In genomic region chr12:32753605-32754004, GRCh38 we compare ENCODE assay signal across 15 cellular contexts. TPM values are rescaled to one million over a fixed set of nuclear protein-coding genes. Genes with fewer than 3 reads are reported as not detected.
DNase-seq lines count a peak whose midpoint lies in the region; ATAC-seq and TF ChIP-seq lines count a peak whose summit lies in the region.
"Had no signal": no experiment of that assay in that cellular context is flagged by ENCODE, and none has a peak within 500 bp of the region (broad histone marks: within the 10 kb centered on the region; RNA-seq: fewer than 3 reads in every experiment).

No MANE protein-coding gene starts in this region.

- H4K5ac ChIP-seq in mesendoderm (ENCODE audit: low read length), result no peak overlapping the region

- no peaks in the 10 kb centered on the region for H3K9me3 Mint-ChIP-seq in activated naive CD8-positive, alpha-beta T cell treated with anti-CD3 and anti-CD28 coated beads, Interleukin-2, amount 50 U/mL, for 24 hours

- H3K79me1 ChIP-seq in mesendoderm (ENCODE audit: low read length), result peaks cover 10% of the 10 kb centered on the region

- H3K4ac ChIP-seq in mesendoderm (ENCODE audit: low read depth, low read length), result no peak overlapping the region

- no peak for ATAC-seq in activated naive CD8-positive, alpha-beta T cell treated with anti-CD3 and anti-CD28 coated beads, Interleukin-2, amount 50 U/mL, for 24 hours
- ATAC-seq: esophagus mucosa, left ventricle myocardium superior, Right ventricle myocardium inferior had no signal

- no peaks in the 10 kb centered on the region for H3K27me3 ChIP-seq in mesendoderm (ENCODE audit: insufficient read depth, low read length, poor library complexity)
- H3K27me3 ChIP-seq: testis had no signal

- peak overlapping the region; percentile 87 for H3K9ac ChIP-seq in mesendoderm (ENCODE audit: low read length)

- H3K4me1 ChIP-seq in HEK293 (ENCODE audit: control insufficient read depth, insufficient read depth, low read length) (peaks cover 2% of the 10 kb centered on the region; the same call in 1 of the 2 replicates), mesendoderm (ENCODE audit: control insufficient read depth, low read depth, low read length) (peaks cover 4% of the 10 kb centered on the region)

- H3K36me3 Mint-ChIP-seq in activated naive CD8-positive, alpha-beta T cell treated with anti-CD3 and anti-CD28 coated beads, Interleukin-2, amount 50 U/mL, for 24 hours (ENCODE audit: low read depth), result peaks cover 33% of the 10 kb centered on the region

- peak overlapping the region; percentile 74 for H3K27ac Mint-ChIP-seq in activated naive CD8-positive, alpha-beta T cell treated with anti-CD3 and anti-CD28 coated beads, Interleukin-2, amount 50 U/mL, for 24 hours

- no peak overlapping the region for H3K23ac ChIP-seq in mesendoderm (ENCODE audit: low read length)

- POLR2A ChIA-PET in HEK293 (lab: Yijun Ruan, JAX), result no interaction called here

- H3K27me3 Mint-ChIP-seq in activated naive CD8-positive, alpha-beta T cell treated with anti-CD3 and anti-CD28 coated beads, Interleukin-2, amount 50 U/mL, for 24 hours, result no peaks in the 10 kb centered on the region

- H2BK120ac ChIP-seq in mesendoderm (ENCODE audit: low read depth, low read length), result no peak overlapping the region

- H4K8ac ChIP-seq in mesendoderm (ENCODE audit: low read depth, low read length), result no peak overlapping the region

- H3K79me2 ChIP-seq in mesendoderm (ENCODE audit: control insufficient read depth, insufficient read depth, low read length), result peaks cover 16% of the 10 kb centered on the region

- H2BK15ac ChIP-seq in mesendoderm (replicated peaks; ENCODE audit: low read depth), result no peak overlapping the region

- H2BK5ac ChIP-seq in mesendoderm (ENCODE audit: low read length), result no peak overlapping the region

- peak overlapping the region; percentile 92 for H3K4me3 Mint-ChIP-seq in activated naive CD8-positive, alpha-beta T cell treated with anti-CD3 and anti-CD28 coated beads, Interleukin-2, amount 50 U/mL, for 24 hours

- peak overlapping the region; percentile 57 for H3K4me2 ChIP-seq in mesendoderm (ENCODE audit: low read length)

- peaks cover 25% of the 10 kb centered on the region for H3K4me1 Mint-ChIP-seq in activated naive CD8-positive, alpha-beta T cell treated with anti-CD3 and anti-CD28 coated beads, Interleukin-2, amount 50 U/mL, for 24 hours

- CTCF ChIA-PET in HEK293 (lab: Yijun Ruan, JAX), result interaction anchor here (1.4 to 2.1 kb wide), 2 partner anchors 388 to 1065 kb away, joined by 5 to 9 read pairs; no protein-coding TSS in a partner anchor

- H3K27ac ChIP-seq in HEK293 (ENCODE audit: extremely low read depth, low read depth, low read length), result no peak overlapping the region
- H3K27ac ChIP-seq in mesendoderm (ENCODE audit: low read depth, low read length), result no peak overlapping the region

- TF ChIP-seq CTCF in AG10803 (conservative IDR thresholded peaks at IDR 0.05; ENCODE audit: low read length), result no peak
- no peak for TF ChIP-seq CTCF in HEK293 (tag by site-specific recombination; IDR thresholded peaks at IDR 0.05)

- H3K36me3 ChIP-seq in HEK293 (ENCODE audit: control insufficient read depth in 2 of 2, insufficient read depth in 1 of 2, low read length in 2 of 2) (peaks cover 36 to 56% of the 10 kb centered on the region in 2 experiments), mesendoderm (ENCODE audit: control insufficient read depth, insufficient read depth, low read length) (peaks cover 2% of the 10 kb centered on the region)

- H3K56ac ChIP-seq in mesendoderm (ENCODE audit: low read length), result peak overlapping the region; percentile 94

- DNase-seq in AG10803 (ENCODE audit: low read depth), result no peak
- DNase-seq in activated naive CD8-positive, alpha-beta T cell treated with anti-CD3 and anti-CD28 coated beads, Interleukin-2, amount 50 U/mL, for 24 hours, result no peak
- DNase-seq in mesendoderm, result no peak
- DNase-seq in DMS79 (lab: John Stamatoyannopoulos, UW), result no peak
- DNase-seq in GM19238 (ENCODE audit: insufficient read length, low spot score), result no peak
- no peak for DNase-seq in NCI-H2081 treated with DMSO at 0.1 percent for 48 hours (lab: John Stamatoyannopoulos, UW)
- DNase-seq in mesenteric fat pad (ENCODE audit: low spot score), result no peak
- DNase-seq: activated effector memory CD4-positive, alpha-beta T cell treated with Interleukin-2 at 50 U/mL for 16 hours; left ventricle myocardium superior; NCI-H146; stimulated activated CD4-positive, alpha-beta T cell treated with anti-CD3 and anti-CD28 coated beads, Interleukin-15, amount 100 ng/mL, for 24 hours; testis had no signal

- H3K18ac ChIP-seq in mesendoderm (ENCODE audit: low read length), result no peak overlapping the region

- no CpG with 5 or more reads among the region's 4 CpGs for whole genome bisulfite sequencing in mesendoderm (ENCODE audit: extremely low coverage, insufficient coverage, low lambda C conversion rate)

- H2AK5ac ChIP-seq in mesendoderm (ENCODE audit: low read length), result no peak overlapping the region

- H3K4me3 ChIP-seq in AG10803 (ENCODE audit: low read length) (peak overlapping the region; percentile 96), HEK293 (ENCODE audit: low read depth, low read length) (no peak overlapping the region), mesendoderm (ENCODE audit: low read length) (no peak overlapping the region)
- H3K4me3 ChIP-seq: testis had no signal

- no peaks in the 10 kb centered on the region for H3K9me3 ChIP-seq in HEK293 (ENCODE audit: control insufficient read depth, insufficient read depth, low read depth, low read length)
- H3K9me3 ChIP-seq: testis had no signal

TF ChIP-seq in HEK293, 187 proteins besides CTCF, POLR2A, EP300 and RAD21:
- TF ChIP-seq PRDM6 (tag by site-specific recombination; IDR thresholded peaks at IDR 0.05) (peak; percentile 98), MYNN (tag by site-specific recombination; IDR thresholded peaks at IDR 0.05; ENCODE audit: borderline replicate concordance) (no peak), ZBTB20 (tag by site-specific recombination; IDR thresholded peaks at IDR 0.05) (no peak), ATF2 (tag by site-specific recombination; IDR thresholded peaks at IDR 0.05; ENCODE audit: low read depth) (peak; percentile 87), ZNF560 (tag by site-specific recombination; IDR thresholded peaks at IDR 0.05; ENCODE audit: borderline replicate concordance) (no peak), ZNF266 (tag by site-specific recombination; IDR thresholded peaks at IDR 0.05; ENCODE audit: low read depth) (no peak), ZBTB17 (tag by site-specific recombination; IDR thresholded peaks at IDR 0.05) (no peak), ZNF114 (tag by site-specific recombination; IDR thresholded peaks at IDR 0.05) (no peak), ZNF354C (tag by site-specific recombination; IDR thresholded peaks at IDR 0.05; ENCODE audit: borderline replicate concordance, low read depth) (no peak), ZNF398 (tag by site-specific recombination; IDR thresholded peaks at IDR 0.05) (no peak), ZFP69B (tag by site-specific recombination; IDR thresholded peaks at IDR 0.05) (no peak), ZNF629 (tag by site-specific recombination; IDR thresholded peaks at IDR 0.05) (peak; percentile 54; the same call in 1 of the 2 replicates)

RNA-seq across cellular contexts. Expression of gene YARS2, which starts 2.1 kb away (rescaled TPM):
- 34.5 TPM for polyA plus RNA-seq in mesendoderm (2013, experiment 1 of 2)
- polyA plus RNA-seq in mesendoderm (2013, experiment 2 of 2), result 35.5 TPM
- 13.9 TPM for total RNA-seq in mesenteric fat pad
